Comparison of ENCODE assay signal across 1 cellular context in the genomic region with DNA sequence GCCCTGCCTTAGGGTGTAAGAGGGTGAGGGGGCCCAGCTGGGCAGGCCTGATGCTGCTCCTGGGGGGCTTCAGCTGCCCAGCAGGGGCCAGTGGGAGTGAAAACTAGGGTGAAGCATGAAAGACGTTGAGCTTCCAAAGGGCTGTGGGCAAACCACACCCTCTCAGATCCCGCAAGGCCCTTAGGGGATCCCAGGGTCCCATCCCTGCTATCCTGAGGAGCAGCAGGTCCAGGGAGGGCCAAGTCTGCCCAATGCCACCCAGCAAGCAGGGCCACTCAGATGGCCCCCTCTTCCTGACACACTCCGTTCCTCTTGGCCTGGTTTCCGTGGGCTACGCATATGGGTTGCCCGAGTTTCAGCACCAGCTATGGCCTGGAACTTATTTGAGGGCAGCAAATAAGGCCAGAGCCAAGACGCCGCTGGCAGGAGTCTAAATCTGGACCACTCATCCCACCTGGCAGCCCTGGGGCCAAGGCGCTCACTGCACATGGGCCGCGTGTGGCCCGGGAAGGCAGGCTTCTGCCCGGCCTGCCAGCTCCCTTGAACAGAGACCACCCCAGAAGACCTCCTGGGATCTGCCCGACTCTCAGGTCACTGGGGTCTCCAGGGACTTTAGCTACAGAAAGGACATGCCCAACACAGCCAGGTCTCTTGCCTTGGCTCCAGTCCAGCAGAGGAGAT.
TF ChIP-seq lines count a peak whose summit lies in the region.

No MANE protein-coding gene starts in this region.

TF ChIP-seq in K562, 482 proteins besides CTCF, POLR2A, EP300 and RAD21:
- TF ChIP-seq ARID2 (IDR thresholded peaks at IDR 0.05) (no peak), KAT7 (CRISPR knock-in tag; IDR thresholded peaks at IDR 0.05; ENCODE audit: borderline replicate concordance) (no peak), POLR2G (IDR thresholded peaks at IDR 0.05; ENCODE audit: low read depth, low read length) (peak; percentile 73), ZNF764 (CRISPR knock-in tag; IDR thresholded peaks at IDR 0.05; ENCODE audit: low read depth) (no peak), ZNF184 (CRISPR knock-in tag; IDR thresholded peaks at IDR 0.05) (no peak), TAF7 (tag; IDR thresholded peaks at IDR 0.05) (no peak), RBFOX2 (IDR thresholded peaks at IDR 0.05; ENCODE audit: low read depth, low read length) (peak; percentile 66), NFIC (IDR thresholded peaks at IDR 0.05) (peak; percentile 41; the same call in 1 of the 2 replicates), RBM22 (IDR thresholded peaks at IDR 0.05; ENCODE audit: low read depth, low read length, poor library complexity, severe bottlenecking) (peak; percentile 62)
